25 cellular contexts compared by ENCODE assay signal in genomic region chr3:134880431-134880830, GRCh38.
"Had no signal": no experiment of that assay in that cellular context is flagged by ENCODE, and none has a peak within 500 bp of the region (broad histone marks: within the 10 kb centered on the region; RNA-seq: fewer than 3 reads in every experiment).

No MANE protein-coding gene starts in this region.

- H3K27me3 ChIP-seq: heart left ventricle, left lung, pancreas, right lobe of liver, stomach, suprapubic skin, tibial nerve, vagina had no signal

- H3K36me3 ChIP-seq: heart left ventricle, left lung, lower lobe of right lung, pancreas, right lobe of liver, stomach, suprapubic skin, thoracic aorta, tibial nerve, vagina had no signal

- DNase-seq: heart left ventricle; immature natural killer cell; kidney; left colon; left lung; lower lobe of right lung; mammary epithelial cell; mesendoderm; mucosa of descending colon; naive thymus-derived CD4-positive, alpha-beta T cell; pancreas; psoas muscle; stimulated activated CD4-positive, alpha-beta T cell treated with anti-CD3 and anti-CD28 coated beads, Interleukin-12 subunit alpha, Interleukin-12 subunit beta, amount 100 ng/mL, for 4 hours; stimulated activated CD4-positive, alpha-beta T cell treated with anti-CD3 and anti-CD28 coated beads, Interleukin-15, amount 100 ng/mL, for 24 hours; stimulated activated CD4-positive, alpha-beta T cell treated with anti-CD3 and anti-CD28 coated beads, Interleukin-2, amount 100 ng/mL, for 24 hours; stimulated activated CD4-positive, alpha-beta T cell treated with anti-CD3 and anti-CD28 coated beads, Interleukin-4, amount 100 ng/mL, for 1 hour; stimulated activated naive B cell treated with anti-CD40 and anti-IgM and Interleukin-4, amounts not matched to agents 10 μg/mL and 1 μg/mL and 100 μg/mL, for 72 hours; stimulated activated naive CD8-positive, alpha-beta T cell treated with anti-CD3 and anti-CD28 coated beads, Interleukin-15, Interleukin-2, amounts not matched to agents 100 U/mL and 50 U/mL, for 24 hours; stomach had no signal

- H3K4me3 ChIP-seq: heart left ventricle, left lung, lower lobe of right lung, mucosa of descending colon, pancreas, psoas muscle, right lobe of liver, smooth muscle cell, stomach, suprapubic skin, thoracic aorta, tibial nerve, vagina had no signal

- H3K4me1 ChIP-seq: heart left ventricle, left lung, lower lobe of right lung, pancreas, psoas muscle, right lobe of liver, stomach, suprapubic skin, tibial nerve, vagina had no signal

- H3K9me3 ChIP-seq: heart left ventricle, left lung, lower lobe of right lung, mucosa of descending colon, pancreas, psoas muscle, right lobe of liver, stomach, suprapubic skin, thoracic aorta, tibial nerve, vagina had no signal

- H3K27ac ChIP-seq: heart left ventricle, left lung, lower lobe of right lung, pancreas, psoas muscle, right lobe of liver, stomach, suprapubic skin, thoracic aorta, tibial nerve, vagina had no signal

- ATAC-seq: heart left ventricle; left colon; left lung; lower lobe of right lung; mucosa of descending colon; naive thymus-derived CD4-positive, alpha-beta T cell; pancreas; psoas muscle; right lobe of liver; stimulated activated naive B cell treated with anti-CD40 and anti-IgM and Interleukin-4, amounts not matched to agents 10 μg/mL and 1 μg/mL and 100 μg/mL, for 72 hours; stimulated activated naive CD8-positive, alpha-beta T cell treated with anti-CD3 and anti-CD28 coated beads, Interleukin-15, Interleukin-2, amounts not matched to agents 100 U/mL and 50 U/mL, for 24 hours had no signal
